ENCODE assay signal across 27 cellular contexts in the genomic region with DNA sequence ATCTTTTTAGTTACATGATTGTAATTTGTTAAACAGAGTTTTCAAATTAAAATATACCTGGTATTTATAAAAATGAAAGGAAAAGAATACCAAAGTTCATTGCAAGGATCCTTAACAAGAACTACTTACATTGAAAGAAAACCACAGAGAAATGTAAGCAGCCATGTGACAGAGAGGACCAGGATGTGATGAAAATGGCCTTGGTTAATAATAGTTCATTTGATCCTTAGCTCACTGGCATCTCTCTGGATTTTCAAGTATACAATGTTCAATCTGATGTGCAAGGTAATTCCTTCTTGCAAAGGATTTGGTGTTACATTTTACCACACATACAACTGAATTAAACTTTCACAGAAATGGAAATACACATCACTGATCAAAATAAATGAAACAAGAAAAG.
"Had no signal": no experiment of that assay in that cellular context is flagged by ENCODE, and none has a peak within 500 bp of the region (broad histone marks: within the 10 kb centered on the region; RNA-seq: fewer than 3 reads in every experiment).

No MANE protein-coding gene starts in this region.

- H3K27me3 ChIP-seq: dorsolateral prefrontal cortex, esophagus muscularis mucosa, foreskin keratinocyte, gastroesophageal sphincter, heart right ventricle, hepatocyte had no signal

- ATAC-seq: activated naive CD4-positive, alpha-beta T cell treated with anti-CD3 and anti-CD28 coated beads, Interleukin-2, amount 50 U/mL, for 72 hours; activated T-cell treated with anti-CD3 and anti-CD28 coated beads, Interleukin-2, amount 50 U/mL, for 72 hours; foreskin keratinocyte; gastroesophageal sphincter; heart right ventricle; WTC11 had no signal

- H3K4me2 ChIP-seq: hepatocyte had no signal

- H3K36me3 ChIP-seq: brain microvascular endothelial cell, esophagus muscularis mucosa, gastroesophageal sphincter, heart right ventricle had no signal

- H3K4me1 ChIP-seq: esophagus muscularis mucosa, gastroesophageal sphincter, heart right ventricle had no signal

- H3K9me3 ChIP-seq: esophagus muscularis mucosa, gastroesophageal sphincter, heart right ventricle had no signal

- H3K79me2 ChIP-seq: hepatocyte had no signal

- H2AFZ ChIP-seq: hepatocyte had no signal

- DNase-seq: activated CD4-positive, alpha-beta memory T cell treated with anti-CD3 and anti-CD28 coated beads, Interleukin-2, amount 10 ng/mL, durations not matched to agents 7 days and 5 days; activated CD4-positive, alpha-beta T cell treated with anti-CD3 and anti-CD28 coated beads for 1 hour; activated CD4-positive, alpha-beta T cell treated with anti-CD3 and anti-CD28 coated beads for 4 hours; activated CD4-positive, alpha-beta T cell treated with anti-CD3 and anti-CD28 coated beads, Interleukin-2, amount 10 ng/mL, durations not matched to agents 7 days and 5 days; activated CD4-positive, alpha-beta T cell treated with anti-CD3 and anti-CD28 coated beads, Interleukin-2, amount 50 U/mL, for 4 hours; activated CD8-positive, alpha-beta memory T cell treated with anti-CD3 and anti-CD28 coated beads, Interleukin-2, amount 50 U/mL, for 48 hours; activated gamma-delta T cell; activated naive CD4-positive, alpha-beta T cell; activated naive CD4-positive, alpha-beta T cell treated with anti-CD3 and anti-CD28 coated beads, Interleukin-2, amount 10 ng/mL, durations not matched to agents 7 days and 5 days; activated naive CD8-positive, alpha-beta T cell treated with anti-CD3 and anti-CD28 coated beads, Interleukin-2, amount 10 ng/mL, durations not matched to agents 7 days and 5 days; activated T-cell treated with anti-CD3 and anti-CD28 coated beads for 4 hours; activated T-cell treated with anti-CD3 and anti-CD28 coated beads, Interleukin-2, amount 50 U/mL, for 24 hours; activated T-cell treated with anti-CD3 and anti-CD28 coated beads, Interleukin-2, amount 50 U/mL, for 72 hours; anterior cingulate cortex; brain microvascular endothelial cell; dorsolateral prefrontal cortex; effector memory CD4-positive, alpha-beta T cell; endodermal cell; foreskin keratinocyte; heart right ventricle; T-helper 2 cell had no signal

- H3K4me3 ChIP-seq: coronary artery, dorsolateral prefrontal cortex, esophagus muscularis mucosa, gastroesophageal sphincter, heart right ventricle, hepatocyte had no signal
